Comparison of ENCODE assay signal across 1 cellular context in the genomic region with DNA sequence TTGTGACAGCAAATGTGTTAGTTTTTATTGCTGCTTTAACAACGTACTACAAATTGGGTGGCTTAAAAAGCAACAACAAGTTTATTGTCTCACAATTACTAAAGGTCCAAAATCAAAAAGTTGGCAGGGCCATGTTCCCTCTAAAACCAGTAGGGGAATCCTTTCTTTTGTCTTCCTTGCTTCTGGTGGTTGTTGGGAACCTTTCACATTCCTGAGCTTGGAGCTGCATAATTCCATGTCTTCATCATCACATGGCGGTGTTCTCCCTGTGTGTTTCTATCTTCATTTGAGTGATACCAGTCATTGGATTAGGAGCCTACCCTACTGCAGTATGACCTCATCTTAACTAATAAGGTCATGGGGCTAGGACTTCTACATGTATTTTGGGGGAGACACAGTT.
TF ChIP-seq lines count a peak whose summit lies in the region.

No MANE protein-coding gene starts in this region.

TF ChIP-seq in H1, 55 proteins besides CTCF, POLR2A, EP300 and RAD21:
- TF ChIP-seq CHD1 (IDR thresholded peaks at IDR 0.05; ENCODE audit: low read depth, low read length) (no peak), TEAD4 (IDR thresholded peaks at IDR 0.05; ENCODE audit: low read depth, low read length) (peak; percentile 79)
- TF ChIP-seq, protein P1, sequence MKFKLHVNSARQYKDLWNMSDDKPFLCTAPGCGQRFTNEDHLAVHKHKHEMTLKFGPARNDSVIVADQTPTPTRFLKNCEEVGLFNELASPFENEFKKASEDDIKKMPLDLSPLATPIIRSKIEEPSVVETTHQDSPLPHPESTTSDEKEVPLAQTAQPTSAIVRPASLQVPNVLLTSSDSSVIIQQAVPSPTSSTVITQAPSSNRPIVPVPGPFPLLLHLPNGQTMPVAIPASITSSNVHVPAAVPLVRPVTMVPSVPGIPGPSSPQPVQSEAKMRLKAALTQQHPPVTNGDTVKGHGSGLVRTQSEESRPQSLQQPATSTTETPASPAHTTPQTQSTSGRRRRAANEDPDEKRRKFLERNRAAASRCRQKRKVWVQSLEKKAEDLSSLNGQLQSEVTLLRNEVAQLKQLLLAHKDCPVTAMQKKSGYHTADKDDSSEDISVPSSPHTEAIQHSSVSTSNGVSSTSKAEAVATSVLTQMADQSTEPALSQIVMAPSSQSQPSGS (IDR thresholded peaks at IDR 0.05; ENCODE audit: low read length): 0 out of 2 replicates have a peak, but pooled peaks have one; percentile 29
